10 cellular contexts compared by ENCODE assay signal in genomic region chr5:9605041-9605440, GRCh38. TPM values are rescaled to one million over a fixed set of nuclear protein-coding genes. Genes with fewer than 3 reads are reported as not detected.
"Had no signal": no experiment of that assay in that cellular context is flagged by ENCODE, and none has a peak within 500 bp of the region (broad histone marks: within the 10 kb centered on the region; RNA-seq: fewer than 3 reads in every experiment).

No MANE protein-coding gene starts in this region.

- H3K9ac ChIP-seq: GM23248, KMS-11 had no signal

- H3K9me3 ChIP-seq: HAP-1 had no signal

- ATAC-seq: HCT116, K562 had no signal

- H3K27ac ChIP-seq: GM23248, KMS-11 had no signal

- H3K36me3 ChIP-seq: HAP-1 had no signal

- DNase-seq: GOT3, H7, Karpas-422 had no signal

- H3K4me1 ChIP-seq: HAP-1 had no signal

- H3K4me3 ChIP-seq: GM23248, HAP-1, K562 had no signal

- FAIRE-seq: K562 had no signal

- H3K4me2 ChIP-seq: KMS-11 had no signal

- H2AFZ ChIP-seq: GM23248 had no signal

RNA-seq across cellular contexts. Expression of gene TAS2R1, which starts 25.1 kb away (rescaled TPM):
- total RNA-seq: GM23248, H4, H7, HT-29, K562 had no signal

RNA-seq across cellular contexts. Expression of gene SEMA5A, which starts 59.2 kb away (rescaled TPM):
- total RNA-seq: HT-29 had no signal
